In the genomic region with DNA sequence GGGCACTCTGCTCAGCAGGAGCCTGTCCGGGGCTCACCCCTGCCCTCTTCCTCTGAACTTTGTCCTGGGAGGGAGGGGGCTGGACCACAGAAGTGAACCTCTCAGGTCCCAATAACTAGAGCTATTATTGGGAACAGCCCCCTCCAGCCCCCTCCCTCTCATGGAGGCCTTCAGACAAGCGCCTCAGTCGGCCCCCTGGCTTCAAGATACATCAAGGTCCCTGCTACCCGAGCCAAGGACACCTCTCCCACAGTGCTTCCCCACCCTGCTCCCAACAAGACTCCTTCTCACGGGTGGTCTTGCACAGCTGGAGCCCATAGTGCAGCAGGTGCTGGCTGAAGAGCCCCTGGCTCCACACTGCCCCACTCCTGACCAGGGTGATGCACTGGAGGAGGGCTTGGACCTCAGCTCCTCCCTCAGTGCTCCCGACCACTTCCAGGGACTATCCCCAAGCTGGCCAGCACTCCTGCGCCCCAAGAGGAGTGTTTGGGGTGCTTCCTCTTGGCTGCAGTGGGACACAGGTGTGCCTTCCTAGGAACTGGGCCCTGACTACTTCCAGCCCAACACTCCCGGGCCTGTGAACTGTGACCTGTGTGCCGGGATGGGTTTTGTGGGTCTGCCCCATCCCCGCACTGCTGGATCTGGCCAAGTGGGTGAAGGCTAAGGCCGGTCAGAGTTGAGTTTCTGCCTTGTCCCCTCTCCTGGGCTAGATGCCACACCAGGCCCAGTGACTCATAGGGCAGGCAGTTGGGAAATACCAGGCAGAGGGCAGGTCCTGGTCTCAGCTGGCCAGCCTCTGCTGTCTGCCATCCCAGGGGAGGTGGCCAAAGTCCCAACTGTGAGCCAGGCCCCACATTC, we compare ENCODE assay signal across 1 cellular context.
A peak's percentile ranks its signal among the peaks of the same experiment; 100 is the strongest.
TF ChIP-seq lines count a peak whose summit lies in the region.

No MANE protein-coding gene starts in this region.

TF ChIP-seq in SK-N-SH, 30 proteins besides CTCF, POLR2A, EP300 and RAD21 (continued from another document):
- TF ChIP-seq USF1 (IDR thresholded peaks at IDR 0.05; ENCODE audit: borderline replicate concordance, low read depth), result no peak
- TF ChIP-seq FOSL2 (IDR thresholded peaks at IDR 0.05; ENCODE audit: borderline replicate concordance, low read depth), result peak; percentile 83
- TF ChIP-seq, protein P1, sequence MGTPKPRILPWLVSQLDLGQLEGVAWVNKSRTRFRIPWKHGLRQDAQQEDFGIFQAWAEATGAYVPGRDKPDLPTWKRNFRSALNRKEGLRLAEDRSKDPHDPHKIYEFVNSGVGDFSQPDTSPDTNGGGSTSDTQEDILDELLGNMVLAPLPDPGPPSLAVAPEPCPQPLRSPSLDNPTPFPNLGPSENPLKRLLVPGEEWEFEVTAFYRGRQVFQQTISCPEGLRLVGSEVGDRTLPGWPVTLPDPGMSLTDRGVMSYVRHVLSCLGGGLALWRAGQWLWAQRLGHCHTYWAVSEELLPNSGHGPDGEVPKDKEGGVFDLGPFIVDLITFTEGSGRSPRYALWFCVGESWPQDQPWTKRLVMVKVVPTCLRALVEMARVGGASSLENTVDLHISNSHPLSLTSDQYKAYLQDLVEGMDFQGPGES (IDR thresholded peaks at IDR 0.05; ENCODE audit: low read depth, low read length), result no peak
- peak; percentile 34; the same call in 1 of the 2 replicates for TF ChIP-seq RXRA (IDR thresholded peaks at IDR 0.05; ENCODE audit: borderline replicate concordance, low read depth)
- peak; percentile 71; the same call in 1 of the 2 replicates for TF ChIP-seq TCF12 (IDR thresholded peaks at IDR 0.05)
- peak; percentile 46 for TF ChIP-seq PBX3 (IDR thresholded peaks at IDR 0.05)
- TF ChIP-seq FOXJ3 (CRISPR knock-in tag; IDR thresholded peaks at IDR 0.05), result no peak
- TF ChIP-seq TEAD4 (IDR thresholded peaks at IDR 0.05; ENCODE audit: borderline replicate concordance, insufficient read depth), result 0 out of 2 replicates have a peak, but pooled peaks have one; percentile 28
- TF ChIP-seq, protein P2, sequence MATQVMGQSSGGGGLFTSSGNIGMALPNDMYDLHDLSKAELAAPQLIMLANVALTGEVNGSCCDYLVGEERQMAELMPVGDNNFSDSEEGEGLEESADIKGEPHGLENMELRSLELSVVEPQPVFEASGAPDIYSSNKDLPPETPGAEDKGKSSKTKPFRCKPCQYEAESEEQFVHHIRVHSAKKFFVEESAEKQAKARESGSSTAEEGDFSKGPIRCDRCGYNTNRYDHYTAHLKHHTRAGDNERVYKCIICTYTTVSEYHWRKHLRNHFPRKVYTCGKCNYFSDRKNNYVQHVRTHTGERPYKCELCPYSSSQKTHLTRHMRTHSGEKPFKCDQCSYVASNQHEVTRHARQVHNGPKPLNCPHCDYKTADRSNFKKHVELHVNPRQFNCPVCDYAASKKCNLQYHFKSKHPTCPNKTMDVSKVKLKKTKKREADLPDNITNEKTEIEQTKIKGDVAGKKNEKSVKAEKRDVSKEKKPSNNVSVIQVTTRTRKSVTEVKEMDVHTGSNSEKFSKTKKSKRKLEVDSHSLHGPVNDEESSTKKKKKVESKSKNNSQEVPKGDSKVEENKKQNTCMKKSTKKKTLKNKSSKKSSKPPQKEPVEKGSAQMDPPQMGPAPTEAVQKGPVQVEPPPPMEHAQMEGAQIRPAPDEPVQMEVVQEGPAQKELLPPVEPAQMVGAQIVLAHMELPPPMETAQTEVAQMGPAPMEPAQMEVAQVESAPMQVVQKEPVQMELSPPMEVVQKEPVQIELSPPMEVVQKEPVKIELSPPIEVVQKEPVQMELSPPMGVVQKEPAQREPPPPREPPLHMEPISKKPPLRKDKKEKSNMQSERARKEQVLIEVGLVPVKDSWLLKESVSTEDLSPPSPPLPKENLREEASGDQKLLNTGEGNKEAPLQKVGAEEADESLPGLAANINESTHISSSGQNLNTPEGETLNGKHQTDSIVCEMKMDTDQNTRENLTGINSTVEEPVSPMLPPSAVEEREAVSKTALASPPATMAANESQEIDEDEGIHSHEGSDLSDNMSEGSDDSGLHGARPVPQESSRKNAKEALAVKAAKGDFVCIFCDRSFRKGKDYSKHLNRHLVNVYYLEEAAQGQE (IDR thresholded peaks at IDR 0.05; ENCODE audit: low read depth, low read length), result 0 out of 2 replicates have a peak, but pooled peaks have one; percentile 13
- TF ChIP-seq, protein P3, sequence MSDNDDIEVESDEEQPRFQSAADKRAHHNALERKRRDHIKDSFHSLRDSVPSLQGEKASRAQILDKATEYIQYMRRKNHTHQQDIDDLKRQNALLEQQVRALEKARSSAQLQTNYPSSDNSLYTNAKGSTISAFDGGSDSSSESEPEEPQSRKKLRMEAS (IDR thresholded peaks at IDR 0.05; ENCODE audit: low read depth), result no peak
- TF ChIP-seq MXI1 (IDR thresholded peaks at IDR 0.05; ENCODE audit: low read depth, low read length), result no peak
- no peak for TF ChIP-seq GATA2 (CRISPR knock-in tag; IDR thresholded peaks at IDR 0.05)
- TF ChIP-seq NFIC (IDR thresholded peaks at IDR 0.05; ENCODE audit: borderline replicate concordance), result peak; percentile 75
- TF ChIP-seq JUND (IDR thresholded peaks at IDR 0.05), result peak; percentile 59
- TF ChIP-seq SIN3A (IDR thresholded peaks at IDR 0.05; ENCODE audit: borderline replicate concordance, low read depth, low read length), result 0 out of 2 replicates have a peak, but pooled peaks have one; percentile 10
- no peak for TF ChIP-seq NRF1 (IDR thresholded peaks at IDR 0.05; ENCODE audit: low read depth, low read length)
- TF ChIP-seq EZH2phosphoT487 (IDR thresholded peaks at IDR 0.05; ENCODE audit: borderline replicate concordance, low read depth), result no peak
- TF ChIP-seq ELF1 (IDR thresholded peaks at IDR 0.05), result no peak
- TF ChIP-seq RCOR1 (IDR thresholded peaks at IDR 0.05; ENCODE audit: low read length), result no peak
- no peak for TF ChIP-seq YY1 (IDR thresholded peaks at IDR 0.05; ENCODE audit: low read depth)
- no peak for TF ChIP-seq FOXM1 (IDR thresholded peaks at IDR 0.05; ENCODE audit: low read depth)
